ENCODE assay signal across 1 cellular context in the genomic region with DNA sequence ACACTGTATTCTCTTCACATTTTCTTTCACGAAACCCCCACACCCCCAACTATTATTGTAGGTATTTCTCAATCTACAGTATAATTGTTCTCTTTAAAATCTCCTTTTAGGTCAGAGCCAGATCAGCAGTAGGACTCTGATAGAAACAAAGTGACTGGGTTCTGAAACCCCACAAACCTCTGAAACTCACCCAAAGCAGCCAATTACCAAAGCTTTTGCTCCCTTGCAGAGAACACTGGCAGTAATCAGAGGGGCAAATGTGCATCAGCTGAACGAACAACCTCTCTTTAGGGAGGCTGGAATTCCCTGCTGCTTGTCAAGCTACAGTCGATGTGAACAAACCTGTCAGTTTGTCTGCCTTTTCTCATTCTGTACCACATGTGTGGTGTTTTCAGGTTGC.
TF ChIP-seq lines count a peak whose summit lies in the region.

No MANE protein-coding gene starts in this region.

TF ChIP-seq in GM23338, 12 proteins besides CTCF, POLR2A, EP300 and RAD21 (continued from another document):
- TF ChIP-seq ZNF462 (CRISPR knock-in tag; IDR thresholded peaks at IDR 0.05): no peak
